8 cellular contexts compared by ENCODE assay signal in genomic region chr17:43778337-43779144, GRCh38. TPM values are rescaled to one million over a fixed set of nuclear protein-coding genes. Genes with fewer than 3 reads are reported as not detected.
DNase-seq lines count a peak whose midpoint lies in the region; ATAC-seq and TF ChIP-seq lines count a peak whose summit lies in the region.

Gene DUSP3 (minus strand): TSS chr17:43778977. CDS start chr17:43778924, 53 bp downstream.

- peak within 1 kb of the TSS; percentile 83 for H3K4me3 ChIP-seq in fibroblast of pulmonary artery (replicated peaks; ENCODE audit: low read depth, low read length)

- H3K27ac Mint-ChIP-seq in IgD-negative memory B cell, result peak within 1 kb of the TSS in 2 of 3 donors; percentile 64 to 84
- peak within 1 kb of the TSS in 9 of 10 donors; percentile 19 to 93 (median 88) for H3K27ac Mint-ChIP-seq in naive thymus-derived CD8-positive, alpha-beta T cell
- H3K27ac Mint-ChIP-seq in stimulated activated memory B cell treated with anti-CD40 and anti-IgM and Interleukin-4, amounts not matched to agents 10 μg/mL and 1 μg/mL and 100 μg/mL, for 72 hours, result peak within 1 kb of the TSS; percentile 83

- peaks cover under 1 to 6% (median 4%) of the 10 kb centered on the region in 3 donors for H3K4me1 Mint-ChIP-seq in IgD-negative memory B cell
- peaks cover under 1 to 18% (median 12%) of the 10 kb centered on the region in 4 donors for H3K4me1 Mint-ChIP-seq in naive thymus-derived CD8-positive, alpha-beta T cell
- H3K4me1 Mint-ChIP-seq in stimulated activated memory B cell treated with anti-CD40 and anti-IgM and Interleukin-4, amounts not matched to agents 10 μg/mL and 1 μg/mL and 100 μg/mL, for 72 hours, result peaks cover 16% of the 10 kb centered on the region

- H3K36me3 Mint-ChIP-seq in IgD-negative memory B cell, result peaks cover 2% of the 10 kb centered on the region
- H3K36me3 Mint-ChIP-seq in naive thymus-derived CD8-positive, alpha-beta T cell, result peaks cover 0 to 3% (median 0%) of the 10 kb centered on the region in 3 donors
- H3K36me3 Mint-ChIP-seq in stimulated activated memory B cell treated with anti-CD40 and anti-IgM and Interleukin-4, amounts not matched to agents 10 μg/mL and 1 μg/mL and 100 μg/mL, for 72 hours, result peaks cover 14% of the 10 kb centered on the region

- peaks cover 12% of the 10 kb centered on the region for H3K27me3 Mint-ChIP-seq in IgD-negative memory B cell
- peaks cover 11 to 34% (median 19%) of the 10 kb centered on the region in 5 donors for H3K27me3 Mint-ChIP-seq in naive thymus-derived CD8-positive, alpha-beta T cell
- H3K27me3 Mint-ChIP-seq in stimulated activated memory B cell treated with anti-CD40 and anti-IgM and Interleukin-4, amounts not matched to agents 10 μg/mL and 1 μg/mL and 100 μg/mL, for 72 hours, result peaks cover 25% of the 10 kb centered on the region

- no peak for TF ChIP-seq CTCF in fibroblast of pulmonary artery (IDR thresholded peaks at IDR 0.05; ENCODE audit: low read length, missing control alignments)

- no peaks in the 10 kb centered on the region for H3K9me3 Mint-ChIP-seq in IgD-negative memory B cell
- H3K9me3 Mint-ChIP-seq in naive thymus-derived CD8-positive, alpha-beta T cell, result no peaks in the 10 kb centered on the region
- H3K9me3 Mint-ChIP-seq in stimulated activated memory B cell treated with anti-CD40 and anti-IgM and Interleukin-4, amounts not matched to agents 10 μg/mL and 1 μg/mL and 100 μg/mL, for 72 hours, result no peaks in the 10 kb centered on the region

- ATAC-seq in GM21367 (IDR thresholded peaks at IDR 0.05; ENCODE audit: unreplicated experiment), result peak; percentile 75
- ATAC-seq in naive thymus-derived CD8-positive, alpha-beta T cell, result peak; percentile 94 to 96
- ATAC-seq in stimulated activated memory B cell treated with anti-CD40 and anti-IgM and Interleukin-4, amounts not matched to agents 10 μg/mL and 1 μg/mL and 100 μg/mL, for 72 hours, result peak; percentile 96

- H3K4me3 Mint-ChIP-seq in IgD-negative memory B cell, result peak within 1 kb of the TSS; percentile 86 to 92 (median 92)
- H3K4me3 Mint-ChIP-seq in naive thymus-derived CD8-positive, alpha-beta T cell, result peak within 1 kb of the TSS; percentile 81 to 90 (median 86)
- peak within 1 kb of the TSS; percentile 96 for H3K4me3 Mint-ChIP-seq in stimulated activated memory B cell treated with anti-CD40 and anti-IgM and Interleukin-4, amounts not matched to agents 10 μg/mL and 1 μg/mL and 100 μg/mL, for 72 hours

- POLR2A ChIA-PET in naive thymus-derived CD8-positive, alpha-beta T cell (lab: Charles Lee), result interaction anchor here (0.6 to 1.1 kb wide), 3 partner anchors 67 to 491 kb away, joined by 3 to 5 read pairs (median 5); no protein-coding TSS in a partner anchor

- peak; percentile 66 for DNase-seq in COR-L47 (lab: John Stamatoyannopoulos, UW)
- DNase-seq in RPMI8226, result peak; percentile 81
- peak; percentile 55 for DNase-seq in activated gamma-delta T cell (lab: John Stamatoyannopoulos, UW)
- DNase-seq in fibroblast of pulmonary artery (ENCODE audit: low read depth), result peak; percentile 94
- peak; percentile 62 to 83 (median 76) for DNase-seq in naive thymus-derived CD8-positive, alpha-beta T cell

RNA-seq across cellular contexts. Expression of gene DUSP3, which starts in this region (rescaled TPM):
- polyA plus RNA-seq in IgD-negative memory B cell, result 10.5 TPM
- 10 to 100 TPM; 11.6 to 13.0 TPM for total RNA-seq in naive thymus-derived CD8-positive, alpha-beta T cell
- 1 to 10 TPM; 5.9 to 7.5 (median 6.4) TPM for polyA plus RNA-seq in naive thymus-derived CD8-positive, alpha-beta T cell

Comparison
In these comparisons a context has a peak if more than half of its experiments do, and no peak if none do; other contexts are left out.
1. Peak in every context shown above with its lines: DNase-seq, ATAC-seq and H3K4me3 ChIP-seq.